Comparison of ENCODE assay signal across 25 cellular contexts in genomic region chr1:101188311-101188710, GRCh38. TPM values are rescaled to one million over a fixed set of nuclear protein-coding genes. Genes with fewer than 3 reads are reported as not detected.
DNase-seq lines count a peak whose midpoint lies in the region; ATAC-seq and TF ChIP-seq lines count a peak whose summit lies in the region.
"Had no signal": no experiment of that assay in that cellular context is flagged by ENCODE, and none has a peak within 500 bp of the region (broad histone marks: within the 10 kb centered on the region; RNA-seq: fewer than 3 reads in every experiment).

No MANE protein-coding gene starts in this region.

- intact Hi-C loops in OCI-LY7 (cut with micrococcal nuclease; ENCODE audit: unreplicated experiment): no loop called here

- no peak for DNase-seq in activated naive CD8-positive, alpha-beta T cell treated with anti-CD3 and anti-CD28 coated beads, Interleukin-2, amount 50 U/mL, for 24 hours
- DNase-seq in activated naive CD8-positive, alpha-beta T cell treated with anti-CD3 and anti-CD28 coated beads for 36 hours: no peak
- DNase-seq in HCEC 1CT (peak; percentile 90), astrocyte of the hippocampus (ENCODE audit: low read depth, low spot score) (peak; percentile 61), kidney tubule cell (ENCODE audit: low spot score) (peak; percentile 20), cerebellum (ENCODE audit: low spot score) (no peak), OCI-LY7 (ENCODE audit: low spot score) (no peak)
- DNase-seq: ACHN; activated effector memory CD4-positive, alpha-beta T cell treated with Interleukin-2 at 50 U/mL for 16 hours; activated T-cell treated with anti-CD3 and anti-CD28 coated beads for 4 hours; COR-L47; cortex of kidney; mesendoderm; NCI-H1092; NCI-H187 treated with DMSO at 0.1 percent for 48 hours; NCI-H69; occipital lobe; stimulated activated CD4-positive, alpha-beta T cell treated with anti-CD3 and anti-CD28 coated beads, Interleukin-12 subunit alpha, Interleukin-12 subunit beta, amount 100 ng/mL, for 4 hours; stimulated activated CD4-positive, alpha-beta T cell treated with anti-CD3 and anti-CD28 coated beads, Interleukin-4, amount 100 ng/mL, for 4 hours; thyroid gland had no signal

- H3K27ac Mint-ChIP-seq in activated naive CD8-positive, alpha-beta T cell treated with anti-CD3 and anti-CD28 coated beads, Interleukin-2, amount 50 U/mL, for 24 hours: peak overlapping the region; percentile 3
- H3K27ac Mint-ChIP-seq in activated naive CD8-positive, alpha-beta T cell treated with anti-CD3 and anti-CD28 coated beads for 36 hours: no peak overlapping the region
- H3K27ac Mint-ChIP-seq: stimulated activated naive CD8-positive, alpha-beta T cell treated with anti-CD3 and anti-CD28 coated beads, Interleukin-15, Interleukin-2, amounts not matched to agents 100 ng/mL and 50 ng/mL, for 24 hours had no signal

- no peaks in the 10 kb centered on the region for H3K27me3 Mint-ChIP-seq in activated naive CD8-positive, alpha-beta T cell treated with anti-CD3 and anti-CD28 coated beads, Interleukin-2, amount 50 U/mL, for 24 hours
- H3K27me3 Mint-ChIP-seq in activated naive CD8-positive, alpha-beta T cell treated with anti-CD3 and anti-CD28 coated beads for 36 hours: no peaks in the 10 kb centered on the region
- H3K27me3 Mint-ChIP-seq: stimulated activated naive CD8-positive, alpha-beta T cell treated with anti-CD3 and anti-CD28 coated beads, Interleukin-15, Interleukin-2, amounts not matched to agents 100 ng/mL and 50 ng/mL, for 24 hours had no signal

- H3K4me3 Mint-ChIP-seq in activated naive CD8-positive, alpha-beta T cell treated with anti-CD3 and anti-CD28 coated beads, Interleukin-2, amount 50 U/mL, for 24 hours: no peak overlapping the region
- no peak overlapping the region for H3K4me3 Mint-ChIP-seq in activated naive CD8-positive, alpha-beta T cell treated with anti-CD3 and anti-CD28 coated beads for 36 hours
- H3K4me3 Mint-ChIP-seq: stimulated activated naive CD8-positive, alpha-beta T cell treated with anti-CD3 and anti-CD28 coated beads, Interleukin-15, Interleukin-2, amounts not matched to agents 100 ng/mL and 50 ng/mL, for 24 hours had no signal

- ATAC-seq in activated naive CD8-positive, alpha-beta T cell treated with anti-CD3 and anti-CD28 coated beads, Interleukin-2, amount 50 U/mL, for 24 hours: no peak
- no peak for ATAC-seq in gastroesophageal sphincter
- ATAC-seq: SK-N-SH treated with all-trans-retinoic acid at 6 μM for 48 hours had no signal

- TF ChIP-seq CTCF in gastroesophageal sphincter (IDR thresholded peaks at IDR 0.05) (no peak), OCI-LY7 (conservative IDR thresholded peaks at IDR 0.05; ENCODE audit: low read length) (no peak)

- no peak overlapping the region for H3K4me2 ChIP-seq in OCI-LY7 (ENCODE audit: low read length)
- H3K4me2 ChIP-seq: BLaER1 had no signal

- H3K79me2 ChIP-seq in OCI-LY7 (ENCODE audit: insufficient read depth, low read depth, low read length): no peaks in the 10 kb centered on the region

- POLR2A ChIA-PET in OCI-LY7 (lab: Charles Lee): interaction anchor here (1.5 kb wide), 1 partner anchor 12 kb away, joined by 3 read pairs; no protein-coding TSS in a partner anchor

- no peaks in the 10 kb centered on the region for H3K27me3 ChIP-seq in gastroesophageal sphincter
- H3K27me3 ChIP-seq: BLaER1, thyroid gland had no signal

- H2AFZ ChIP-seq in OCI-LY7 (ENCODE audit: low read length): no peak overlapping the region

- H3K27ac ChIP-seq in gastroesophageal sphincter (no peak overlapping the region), OCI-LY7 (ENCODE audit: low read depth, low read length, poor library complexity, severe bottlenecking) (no peak overlapping the region)
- H3K27ac ChIP-seq: BLaER1, thyroid gland, VCaP had no signal

- H3K9me3 Mint-ChIP-seq in activated naive CD8-positive, alpha-beta T cell treated with anti-CD3 and anti-CD28 coated beads, Interleukin-2, amount 50 U/mL, for 24 hours: peaks cover 9% of the 10 kb centered on the region
- H3K9me3 Mint-ChIP-seq in activated naive CD8-positive, alpha-beta T cell treated with anti-CD3 and anti-CD28 coated beads for 36 hours: peaks cover 13% of the 10 kb centered on the region
- H3K9me3 Mint-ChIP-seq: stimulated activated naive CD8-positive, alpha-beta T cell treated with anti-CD3 and anti-CD28 coated beads, Interleukin-15, Interleukin-2, amounts not matched to agents 100 ng/mL and 50 ng/mL, for 24 hours had no signal

- TF ChIP-seq POLR2A in gastroesophageal sphincter (IDR thresholded peaks at IDR 0.05): no peak

- H3K9me3 ChIP-seq in gastroesophageal sphincter (no peaks in the 10 kb centered on the region), OCI-LY7 (ENCODE audit: low read length) (no peaks in the 10 kb centered on the region)
- H3K9me3 ChIP-seq: BLaER1, thyroid gland had no signal

- no peaks in the 10 kb centered on the region for H3K36me3 ChIP-seq in gastroesophageal sphincter
- H3K36me3 ChIP-seq in OCI-LY7 (ENCODE audit: insufficient read depth, low read length): no peaks in the 10 kb centered on the region
- H3K36me3 ChIP-seq: BLaER1, thyroid gland had no signal

- H3K4me1 ChIP-seq in gastroesophageal sphincter: no peaks in the 10 kb centered on the region
- no peaks in the 10 kb centered on the region for H3K4me1 ChIP-seq in OCI-LY7 (ENCODE audit: insufficient read depth, low read length, poor library complexity, severe bottlenecking)
- H3K4me1 ChIP-seq: BLaER1, thyroid gland had no signal

- H3K4me3 ChIP-seq in gastroesophageal sphincter (no peak overlapping the region), OCI-LY7 (ENCODE audit: low read depth, low read length, poor library complexity, severe bottlenecking) (no peak overlapping the region)
- H3K4me3 ChIP-seq: BLaER1, thyroid gland had no signal

- no peaks in the 10 kb centered on the region for H4K20me1 ChIP-seq in OCI-LY7 (ENCODE audit: insufficient read depth, low read length)
- H4K20me1 ChIP-seq: BLaER1 had no signal

- H3K9me2 ChIP-seq in OCI-LY7 (ENCODE audit: insufficient read depth, low read length): no peaks in the 10 kb centered on the region

- no peak for TF ChIP-seq EP300 in gastroesophageal sphincter (IDR thresholded peaks at IDR 0.05)

- H3K4me1 Mint-ChIP-seq in activated naive CD8-positive, alpha-beta T cell treated with anti-CD3 and anti-CD28 coated beads, Interleukin-2, amount 50 U/mL, for 24 hours: peaks cover 45% of the 10 kb centered on the region
- peaks cover 24% of the 10 kb centered on the region for H3K4me1 Mint-ChIP-seq in activated naive CD8-positive, alpha-beta T cell treated with anti-CD3 and anti-CD28 coated beads for 36 hours

- peaks cover 5% of the 10 kb centered on the region for H3K36me3 Mint-ChIP-seq in activated naive CD8-positive, alpha-beta T cell treated with anti-CD3 and anti-CD28 coated beads, Interleukin-2, amount 50 U/mL, for 24 hours (ENCODE audit: low read depth)
- peaks cover 9% of the 10 kb centered on the region for H3K36me3 Mint-ChIP-seq in activated naive CD8-positive, alpha-beta T cell treated with anti-CD3 and anti-CD28 coated beads for 36 hours

- BruUV-seq in OCI-LY7 (replicated peaks; lab: Mats Ljungman, UMichigan): no TSS peak

- CTCF ChIA-PET in OCI-LY7 (lab: Charles Lee; ENCODE audit: unreplicated experiment): no interaction called here

RNA-seq across cellular contexts. Expression of gene S1PR1, which starts 48.5 kb away (rescaled TPM):
- 10 to 100 TPM; 72.6 to 75.9 TPM for total RNA-seq in activated naive CD8-positive, alpha-beta T cell treated with anti-CD3 and anti-CD28 coated beads for 36 hours
- total RNA-seq in cerebellum (38.3 TPM), gastroesophageal sphincter (10 to 100 TPM; 13.9 to 73.6 (median 47.8) TPM), OCI-LY7 (2022) (0.13 TPM in 1 of 2 replicates, not detected in the other)
- total RNA-seq in OCI-LY7 (2014; rRNA removed; shearing (Covaris generic)): 0.41 and 1.1 TPM in 2 replicates

Comparison
In these comparisons a context has a peak if more than half of its experiments do, and no peak if none do; other contexts are left out.
1. DNase-seq: peak in HCEC 1CT (single experiment), astrocyte of the hippocampus (single experiment) and kidney tubule cell (single experiment); none in activated naive CD8-positive, alpha-beta T cell treated with anti-CD3 and anti-CD28 coated beads, Interleukin-2, amount 50 U/mL, for 24 hours (single experiment), activated naive CD8-positive, alpha-beta T cell treated with anti-CD3 and anti-CD28 coated beads for 36 hours (single experiment), cerebellum (single experiment) and OCI-LY7 (single experiment).
2. RNA of gene S1PR1, which starts 48.5 kb away (total RNA-seq): 72.6 to 75.9 TPM in activated naive CD8-positive, alpha-beta T cell treated with anti-CD3 and anti-CD28 coated beads for 36 hours, 13.9 to 73.6 TPM in gastroesophageal sphincter and 38.3 TPM in cerebellum (single experiment); 0.13 to 1.1 TPM in OCI-LY7; every median in the first group is over 4 times any median in the second.